18 cellular contexts compared by ENCODE assay signal in the genomic region with DNA sequence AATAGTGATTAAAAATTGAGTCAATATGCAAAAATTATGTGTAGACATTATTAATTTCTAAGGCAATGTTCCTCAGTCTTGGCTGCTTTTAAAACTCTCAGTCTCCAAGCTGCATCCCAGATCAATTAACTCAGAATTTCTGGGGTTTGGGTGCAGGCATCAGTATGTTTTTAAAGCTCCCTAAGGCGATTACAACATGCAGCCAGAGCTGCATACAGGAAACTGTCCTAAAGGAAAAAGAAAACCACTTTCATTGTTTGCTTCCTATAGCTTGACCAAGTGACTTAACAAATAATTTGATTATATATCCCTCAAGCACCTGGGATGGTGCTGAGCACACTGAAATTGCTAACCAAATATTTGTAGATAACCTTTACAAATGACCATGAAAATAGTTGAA.
A peak's percentile ranks its signal among the peaks of the same experiment; 100 is the strongest.
DNase-seq lines count a peak whose midpoint lies in the region; ATAC-seq and TF ChIP-seq lines count a peak whose summit lies in the region.
"Had no signal": no experiment of that assay in that cellular context is flagged by ENCODE, and none has a peak within 500 bp of the region (broad histone marks: within the 10 kb centered on the region; RNA-seq: fewer than 3 reads in every experiment).

No MANE protein-coding gene starts in this region.

- H3K36me3 ChIP-seq in suprapubic skin: no peaks in the 10 kb centered on the region
- H3K36me3 ChIP-seq: cardiac muscle cell, heart left ventricle had no signal

- no peaks in the 10 kb centered on the region for H3K27me3 ChIP-seq in suprapubic skin
- H3K27me3 ChIP-seq: heart left ventricle had no signal

- WGBS in suprapubic skin: 58% methylated on average over 1 of the region's 1 CpG

- DNase-seq in ELR (ENCODE audit: low read depth) (peak; percentile 34), NB4 (ENCODE audit: low read depth) (peak; percentile 12), fibroblast of villous mesenchyme (ENCODE audit: low read depth) (peak; percentile 21), T-helper 1 cell (no peak), suprapubic skin (ENCODE audit: low spot score in 2 of 2) (no peak), COR-L47 (lab: John Stamatoyannopoulos, UW) (no peak), hepatic stellate cell (ENCODE audit: low spot score) (no peak)
- DNase-seq: naive thymus-derived CD4-positive, alpha-beta T cell; NCI-H526 treated with DMSO at 0.1 percent for 48 hours; PC-9; stimulated activated CD4-positive, alpha-beta T cell treated with anti-CD3 and anti-CD28 coated beads, Interleukin-4, amount 100 ng/mL, for 24 hours; substantia nigra had no signal

- no peaks in the 10 kb centered on the region for H3K4me1 ChIP-seq in suprapubic skin

- no peak for TF ChIP-seq EP300 in suprapubic skin (IDR thresholded peaks at IDR 0.05)

- peak; percentile 16 for ATAC-seq in HG02642 (IDR thresholded peaks at IDR 0.05; ENCODE audit: poor library complexity, unreplicated experiment)
- ATAC-seq: activated T-helper 17 cell treated with anti-CD3 and anti-CD28 coated beads, Interleukin-2, amount 50 U/mL, for 72 hours; esophagus mucosa; K562; naive thymus-derived CD4-positive, alpha-beta T cell had no signal

- no peak overlapping the region for H3K27ac ChIP-seq in suprapubic skin
- H3K27ac ChIP-seq: cardiac muscle cell, heart left ventricle, PC-9 had no signal

- H3K4me3 ChIP-seq in NB4 (ENCODE audit: low read depth, low read length) (no peak overlapping the region), fibroblast of villous mesenchyme (ENCODE audit: low read depth, low read length) (no peak overlapping the region), suprapubic skin (no peak overlapping the region)
- H3K4me3 ChIP-seq: cardiac muscle cell, heart left ventricle, K562, PC-9 had no signal

- H3K9me3 ChIP-seq in suprapubic skin: no peaks in the 10 kb centered on the region

- no peak for TF ChIP-seq POLR2A in NB4 (IDR thresholded peaks at IDR 0.05; ENCODE audit: extremely low read depth, insufficient read length)
- TF ChIP-seq POLR2A in suprapubic skin (IDR thresholded peaks at IDR 0.05): no peak

- TF ChIP-seq CTCF in NB4 (IDR thresholded peaks at IDR 0.05; ENCODE audit: low read depth, low read length) (no peak), fibroblast of villous mesenchyme (IDR thresholded peaks at IDR 0.05; ENCODE audit: insufficient read depth, low read depth, low read length) (no peak), suprapubic skin (IDR thresholded peaks at IDR 0.05) (no peak)

Comparison
In these comparisons a context has a peak if more than half of its experiments do, and no peak if none do; other contexts are left out.
1. DNase-seq: peak in ELR (single experiment), NB4 (single experiment) and fibroblast of villous mesenchyme (single experiment); none in T-helper 1 cell (0 of 5), suprapubic skin (0 of 2), COR-L47 (single experiment) and hepatic stellate cell (single experiment).